ENCODE assay signal across 1 cellular context in the genomic region with DNA sequence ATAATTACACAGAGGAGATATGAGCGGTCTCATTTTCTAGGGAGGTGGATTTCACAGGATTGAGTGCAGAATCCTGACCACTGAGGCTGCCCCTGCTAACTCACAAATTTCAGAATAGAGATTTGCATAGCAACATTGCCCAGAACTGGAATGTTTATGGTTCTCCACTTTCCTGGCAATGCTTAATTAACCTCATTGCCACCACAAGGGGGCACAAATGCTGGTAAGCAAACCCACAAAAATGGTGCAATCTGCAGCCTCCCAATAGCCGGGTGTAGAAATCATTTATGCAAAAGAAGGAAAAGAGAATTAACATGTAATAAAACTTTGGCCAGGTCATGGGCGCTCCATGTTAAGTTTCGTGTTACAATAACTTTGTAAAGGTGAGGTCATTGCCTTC.
TF ChIP-seq lines count a peak whose summit lies in the region.

No MANE protein-coding gene starts in this region.

TF ChIP-seq in GM23338, 12 proteins besides CTCF, POLR2A, EP300 and RAD21 (continued from another document):
- TF ChIP-seq, protein P1, sequence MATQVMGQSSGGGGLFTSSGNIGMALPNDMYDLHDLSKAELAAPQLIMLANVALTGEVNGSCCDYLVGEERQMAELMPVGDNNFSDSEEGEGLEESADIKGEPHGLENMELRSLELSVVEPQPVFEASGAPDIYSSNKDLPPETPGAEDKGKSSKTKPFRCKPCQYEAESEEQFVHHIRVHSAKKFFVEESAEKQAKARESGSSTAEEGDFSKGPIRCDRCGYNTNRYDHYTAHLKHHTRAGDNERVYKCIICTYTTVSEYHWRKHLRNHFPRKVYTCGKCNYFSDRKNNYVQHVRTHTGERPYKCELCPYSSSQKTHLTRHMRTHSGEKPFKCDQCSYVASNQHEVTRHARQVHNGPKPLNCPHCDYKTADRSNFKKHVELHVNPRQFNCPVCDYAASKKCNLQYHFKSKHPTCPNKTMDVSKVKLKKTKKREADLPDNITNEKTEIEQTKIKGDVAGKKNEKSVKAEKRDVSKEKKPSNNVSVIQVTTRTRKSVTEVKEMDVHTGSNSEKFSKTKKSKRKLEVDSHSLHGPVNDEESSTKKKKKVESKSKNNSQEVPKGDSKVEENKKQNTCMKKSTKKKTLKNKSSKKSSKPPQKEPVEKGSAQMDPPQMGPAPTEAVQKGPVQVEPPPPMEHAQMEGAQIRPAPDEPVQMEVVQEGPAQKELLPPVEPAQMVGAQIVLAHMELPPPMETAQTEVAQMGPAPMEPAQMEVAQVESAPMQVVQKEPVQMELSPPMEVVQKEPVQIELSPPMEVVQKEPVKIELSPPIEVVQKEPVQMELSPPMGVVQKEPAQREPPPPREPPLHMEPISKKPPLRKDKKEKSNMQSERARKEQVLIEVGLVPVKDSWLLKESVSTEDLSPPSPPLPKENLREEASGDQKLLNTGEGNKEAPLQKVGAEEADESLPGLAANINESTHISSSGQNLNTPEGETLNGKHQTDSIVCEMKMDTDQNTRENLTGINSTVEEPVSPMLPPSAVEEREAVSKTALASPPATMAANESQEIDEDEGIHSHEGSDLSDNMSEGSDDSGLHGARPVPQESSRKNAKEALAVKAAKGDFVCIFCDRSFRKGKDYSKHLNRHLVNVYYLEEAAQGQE (IDR thresholded peaks at IDR 0.05; ENCODE audit: unreplicated experiment): no peak
- TF ChIP-seq JUNB (IDR thresholded peaks at IDR 0.05; ENCODE audit: unreplicated experiment): no peak
- TF ChIP-seq POLR2AphosphoS5 (IDR thresholded peaks at IDR 0.05; ENCODE audit: low read depth): no peak
- TF ChIP-seq STAT1 (IDR thresholded peaks at IDR 0.05; ENCODE audit: unreplicated experiment): no peak
- TF ChIP-seq ZNF331 (CRISPR knock-in tag; IDR thresholded peaks at IDR 0.05; ENCODE audit: low read depth): no peak
